Comparison of ENCODE assay signal across 1 cellular context in genomic region chr4:141415651-141416050, GRCh38.
TF ChIP-seq lines count a peak whose summit lies in the region.

No MANE protein-coding gene starts in this region.

TF ChIP-seq in IMR-90, 13 proteins besides CTCF, POLR2A, EP300 and RAD21 (continued from another document):
- no peak for TF ChIP-seq USF2 (IDR thresholded peaks at IDR 0.05; ENCODE audit: low read depth, low read length)
- TF ChIP-seq RCOR1 (IDR thresholded peaks at IDR 0.05; ENCODE audit: insufficient replicate concordance, low read length): no peak
- no peak for TF ChIP-seq MAZ (IDR thresholded peaks at IDR 0.05; ENCODE audit: borderline replicate concordance, low read depth, low read length)
- no peak for TF ChIP-seq RFX5 (IDR thresholded peaks at IDR 0.05; ENCODE audit: low read depth, low read length)
TF ChIP-seq in IMR-90: peak in this region for 0.
